ENCODE assay signal across 17 cellular contexts in the genomic region with DNA sequence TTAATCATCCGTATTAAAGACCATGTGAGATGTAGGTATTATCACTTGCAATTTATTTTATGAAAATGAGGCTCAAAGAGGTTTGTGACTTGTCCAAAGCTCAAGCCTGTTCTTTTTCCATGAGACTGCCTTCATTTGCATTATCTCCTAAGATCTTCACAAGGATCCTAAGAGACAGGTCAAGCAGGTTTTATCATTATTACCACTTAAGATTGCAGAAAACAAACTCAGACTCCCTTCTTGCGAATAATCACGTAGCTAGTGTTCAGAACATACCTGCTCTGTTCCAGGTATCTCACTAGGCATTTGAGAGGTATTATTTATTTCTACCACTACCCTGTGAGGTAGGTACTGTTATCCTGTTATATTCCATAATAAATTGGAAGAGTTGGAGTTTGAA.
DNase-seq lines count a peak whose midpoint lies in the region; ATAC-seq and TF ChIP-seq lines count a peak whose summit lies in the region.
"Had no signal": no experiment of that assay in that cellular context is flagged by ENCODE, and none has a peak within 500 bp of the region (broad histone marks: within the 10 kb centered on the region; RNA-seq: fewer than 3 reads in every experiment).

No MANE protein-coding gene starts in this region.

- no peak overlapping the region for H3K9ac ChIP-seq in HUES6 (ENCODE audit: low read length)
- H3K9ac ChIP-seq in neural progenitor cell, result no peak overlapping the region

- H3K4me1 ChIP-seq in CD4-positive, alpha-beta memory T cell (ENCODE audit: insufficient read depth, low read length), result peaks cover 75% of the 10 kb centered on the region
- H3K4me1 ChIP-seq in HUES6 (ENCODE audit: control insufficient read depth, insufficient read depth, low read length), result peaks cover 56% of the 10 kb centered on the region
- peaks cover 66% of the 10 kb centered on the region for H3K4me1 ChIP-seq in neural progenitor cell

- POLR2A ChIA-PET in CD4-positive, alpha-beta memory T cell (lab: Charles Lee; ENCODE audit: partially characterized antibody), result interaction anchor here (1.3 to 7.5 kb wide), 12 partner anchors 21 to 322 kb away, joined by 3 to 117 read pairs (median 9); partner anchors contain the start of genes MTURN, PLEKHA8 and ZNRF2
- POLR2A ChIA-PET in activated B cell treated with CpG ODN at 0.5 μM for 24 hours (lab: Charles Lee), result interaction anchor here (2.2 to 3.9 kb wide), 3 partner anchors 27 to 109 kb away, joined by 6 to 26 read pairs (median 23); partner anchors contain the start of gene ZNRF2
- POLR2A ChIA-PET in naive thymus-derived CD8-positive, alpha-beta T cell (lab: Charles Lee), result interaction anchor here (1.4 to 1.9 kb wide), 3 partner anchors 26 to 130 kb away, joined by 3 to 18 read pairs (median 11); partner anchors contain the start of genes NOD1 and ZNRF2

- peaks cover 37% of the 10 kb centered on the region for H3F3A ChIP-seq in neural progenitor cell (ENCODE audit: low read depth)

- H3K4me2 ChIP-seq in neural progenitor cell, result peak overlapping the region; percentile 0

- peaks cover 100% of the 10 kb centered on the region for H3K79me2 ChIP-seq in neural progenitor cell (ENCODE audit: low read depth)

- intact Hi-C loops in CD4-positive, alpha-beta memory T cell (cut with micrococcal nuclease), result loop anchor here (2.0 to 5.0 kb wide), 5 partner anchors 18 to 322 kb away; partner anchors contain the start of genes FKBP14 and GGCT
- intact Hi-C loops in activated B cell treated with CpG ODN at 0.5 μM for 24 hours (cut with micrococcal nuclease), result loop anchor here (2.0 to 5.0 kb wide), 4 partner anchors 18 to 122 kb away; no protein-coding TSS in a partner anchor

- no peak for TF ChIP-seq CTCF in activated B cell treated with CpG ODN at 0.5 μM for 24 hours (IDR thresholded peaks at IDR 0.05)
- no peak for TF ChIP-seq CTCF in neural progenitor cell (IDR thresholded peaks at IDR 0.05)

- H3K27ac ChIP-seq in CD4-positive, alpha-beta memory T cell (ENCODE audit: low read depth, low read length), result peak overlapping the region; percentile 51
- H3K27ac ChIP-seq in HUES6 (ENCODE audit: low read depth, low read length), result peak overlapping the region; percentile 32; the same call in 1 of the 2 replicates
- H3K27ac ChIP-seq in neural progenitor cell, result peak overlapping the region; percentile 44

- peak overlapping the region; percentile 87 to 97 (median 96) for H3K27ac Mint-ChIP-seq in CD4-positive, alpha-beta memory T cell
- H3K27ac Mint-ChIP-seq in activated B cell treated with CpG ODN at 0.5 μM for 24 hours, result peak overlapping the region; percentile 86
- no peak overlapping the region for H3K27ac Mint-ChIP-seq in neural progenitor cell
- peak overlapping the region in 3 of 10 donors; percentile 45 to 98 (median 87) for H3K27ac Mint-ChIP-seq in naive thymus-derived CD8-positive, alpha-beta T cell

- H3K9me3 Mint-ChIP-seq in CD4-positive, alpha-beta memory T cell, result peaks cover 0 to 2% (median 0%) of the 10 kb centered on the region in 8 donors
- no peaks in the 10 kb centered on the region for H3K9me3 Mint-ChIP-seq in activated B cell treated with CpG ODN at 0.5 μM for 24 hours
- H3K9me3 Mint-ChIP-seq in neural progenitor cell, result no peaks in the 10 kb centered on the region
- no peaks in the 10 kb centered on the region for H3K9me3 Mint-ChIP-seq in naive thymus-derived CD8-positive, alpha-beta T cell
- H3K9me3 Mint-ChIP-seq: dendritic cell treated with granulocyte-macrophage colony-stimulating factor and Interleukin-4, amounts not matched to agents 40 ng/mL and 50 ng/mL, for 4 days; stimulated activated naive CD8-positive, alpha-beta T cell treated with anti-CD3 and anti-CD28 coated beads, Interleukin-15, amount 100 ng/mL, for 72 hours had no signal

- no peak for ATAC-seq in activated B cell treated with CpG ODN at 0.5 μM for 24 hours (ENCODE audit: low read depth)
- ATAC-seq in GM18858 (IDR thresholded peaks at IDR 0.05; ENCODE audit: unreplicated experiment), result no peak
- ATAC-seq in naive thymus-derived CD8-positive, alpha-beta T cell, result no peak
- ATAC-seq: activated CD4-positive, CD25-positive, alpha-beta regulatory T cell treated with anti-CD3 and anti-CD28 coated beads, Interleukin-2, amount 50 U/mL, for 24 hours; right cardiac atrium; stimulated activated naive CD8-positive, alpha-beta T cell treated with anti-CD3 and anti-CD28 coated beads, Interleukin-15, amount 100 ng/mL, for 72 hours had no signal

- no peak overlapping the region for H2AFZ ChIP-seq in neural progenitor cell (replicated peaks)

- H3K4me1 Mint-ChIP-seq in CD4-positive, alpha-beta memory T cell, result peaks cover 41 to 74% (median 58%) of the 10 kb centered on the region in 4 donors
- H3K4me1 Mint-ChIP-seq in activated B cell treated with CpG ODN at 0.5 μM for 24 hours (peaks cover 64% of the 10 kb centered on the region), neural progenitor cell (peaks cover 3% of the 10 kb centered on the region)
- H3K4me1 Mint-ChIP-seq in naive thymus-derived CD8-positive, alpha-beta T cell, result peaks cover 15 to 81% (median 44%) of the 10 kb centered on the region in 4 donors

- CTCF ChIA-PET in CD4-positive, alpha-beta memory T cell (lab: Charles Lee; ENCODE audit: partially characterized antibody), result interaction anchor here (0.8 to 9.0 kb wide), 12 partner anchors 16 to 391 kb away, joined by 3 to 94 read pairs (median 4); partner anchors contain the start of gene ZNRF2
- CTCF ChIA-PET in activated B cell treated with CpG ODN at 0.5 μM for 24 hours (lab: Charles Lee), result interaction anchor here (0.9 to 7.6 kb wide), 7 partner anchors 27 to 215 kb away, joined by 3 to 66 read pairs (median 3); no protein-coding TSS in a partner anchor

- no peaks in the 10 kb centered on the region for H3K36me3 Mint-ChIP-seq in CD4-positive, alpha-beta memory T cell
- H3K36me3 Mint-ChIP-seq in activated B cell treated with CpG ODN at 0.5 μM for 24 hours (ENCODE audit: low read depth) (no peaks in the 10 kb centered on the region), neural progenitor cell (no peaks in the 10 kb centered on the region)
- no peaks in the 10 kb centered on the region for H3K36me3 Mint-ChIP-seq in naive thymus-derived CD8-positive, alpha-beta T cell

- no peak overlapping the region for H3K4me3 ChIP-seq in CD4-positive, alpha-beta memory T cell (ENCODE audit: low read length in 2 of 2)
- H3K4me3 ChIP-seq in HUES6 (ENCODE audit: low read depth, low read length) (no peak overlapping the region; the same call in 1 of the 2 replicates), neural progenitor cell (no peak overlapping the region)

- H3K27me3 ChIP-seq in CD4-positive, alpha-beta memory T cell (ENCODE audit: insufficient read depth, low read length), result no peaks in the 10 kb centered on the region
- H3K27me3 ChIP-seq in HUES6 (ENCODE audit: control insufficient read depth, insufficient read depth, low read length), result no peaks in the 10 kb centered on the region
- no peaks in the 10 kb centered on the region for H3K27me3 ChIP-seq in neural progenitor cell

- no peaks in the 10 kb centered on the region for H3K27me3 Mint-ChIP-seq in CD4-positive, alpha-beta memory T cell
- H3K27me3 Mint-ChIP-seq in activated B cell treated with CpG ODN at 0.5 μM for 24 hours (no peaks in the 10 kb centered on the region), neural progenitor cell (ENCODE audit: insufficient read depth, low read depth) (no peaks in the 10 kb centered on the region)
- no peaks in the 10 kb centered on the region for H3K27me3 Mint-ChIP-seq in naive thymus-derived CD8-positive, alpha-beta T cell
- H3K27me3 Mint-ChIP-seq: dendritic cell treated with granulocyte-macrophage colony-stimulating factor and Interleukin-4, amounts not matched to agents 40 ng/mL and 50 ng/mL, for 4 days; stimulated activated naive CD8-positive, alpha-beta T cell treated with anti-CD3 and anti-CD28 coated beads, Interleukin-15, amount 100 ng/mL, for 72 hours had no signal

- no peak for DNase-seq in CD4-positive, alpha-beta memory T cell
- DNase-seq in activated B cell treated with CpG ODN at 0.5 μM for 24 hours, result no peak
- DNase-seq in neural progenitor cell (ENCODE audit: low spot score), result no peak
- DNase-seq in amniotic stem cell (lab: John Stamatoyannopoulos, UW), result no peak
- DNase-seq in NCI-H1092 treated with DMSO at 0.1 percent for 48 hours (lab: John Stamatoyannopoulos, UW), result no peak
- DNase-seq in naive thymus-derived CD8-positive, alpha-beta T cell, result no peak
- DNase-seq: activated T-cell treated with anti-CD3 and anti-CD28 coated beads, Interleukin-2, amount 50 U/mL, for 48 hours; amygdala; NCI-H1417 treated with DMSO at 0.1 percent for 48 hours; NCI-H69; right cardiac atrium; SIG-M5; stimulated activated naive CD8-positive, alpha-beta T cell treated with anti-CD3 and anti-CD28 coated beads, Interleukin-15, amount 100 ng/mL, for 72 hours had no signal

- H3K9me3 ChIP-seq in CD4-positive, alpha-beta memory T cell (ENCODE audit: control insufficient read depth in 1 of 2, low read length in 2 of 2), result no peaks in the 10 kb centered on the region
- H3K9me3 ChIP-seq in HUES6 (ENCODE audit: control insufficient read depth, insufficient read depth, low read depth, low read length), result no peaks in the 10 kb centered on the region
- no peaks in the 10 kb centered on the region for H3K9me3 ChIP-seq in neural progenitor cell (ENCODE audit: low read depth)

- no peaks in the 10 kb centered on the region for H3K36me3 ChIP-seq in CD4-positive, alpha-beta memory T cell (ENCODE audit: insufficient read depth, low read length)
- H3K36me3 ChIP-seq in HUES6 (ENCODE audit: control insufficient read depth, insufficient read depth, low read length), result no peaks in the 10 kb centered on the region
- no peaks in the 10 kb centered on the region for H3K36me3 ChIP-seq in neural progenitor cell

- no peaks in the 10 kb centered on the region for H4K20me1 ChIP-seq in neural progenitor cell (ENCODE audit: low read depth)

- peak overlapping the region in 1 of 8 donors; percentile 75 for H3K4me3 Mint-ChIP-seq in CD4-positive, alpha-beta memory T cell
- H3K4me3 Mint-ChIP-seq in activated B cell treated with CpG ODN at 0.5 μM for 24 hours (no peak overlapping the region), neural progenitor cell (no peak overlapping the region)
- peak overlapping the region in 1 of 10 donors; percentile 22 for H3K4me3 Mint-ChIP-seq in naive thymus-derived CD8-positive, alpha-beta T cell
- H3K4me3 Mint-ChIP-seq: dendritic cell treated with granulocyte-macrophage colony-stimulating factor and Interleukin-4, amounts not matched to agents 40 ng/mL and 50 ng/mL, for 4 days had no signal
